7 cellular contexts compared by ENCODE assay signal in the genomic region with DNA sequence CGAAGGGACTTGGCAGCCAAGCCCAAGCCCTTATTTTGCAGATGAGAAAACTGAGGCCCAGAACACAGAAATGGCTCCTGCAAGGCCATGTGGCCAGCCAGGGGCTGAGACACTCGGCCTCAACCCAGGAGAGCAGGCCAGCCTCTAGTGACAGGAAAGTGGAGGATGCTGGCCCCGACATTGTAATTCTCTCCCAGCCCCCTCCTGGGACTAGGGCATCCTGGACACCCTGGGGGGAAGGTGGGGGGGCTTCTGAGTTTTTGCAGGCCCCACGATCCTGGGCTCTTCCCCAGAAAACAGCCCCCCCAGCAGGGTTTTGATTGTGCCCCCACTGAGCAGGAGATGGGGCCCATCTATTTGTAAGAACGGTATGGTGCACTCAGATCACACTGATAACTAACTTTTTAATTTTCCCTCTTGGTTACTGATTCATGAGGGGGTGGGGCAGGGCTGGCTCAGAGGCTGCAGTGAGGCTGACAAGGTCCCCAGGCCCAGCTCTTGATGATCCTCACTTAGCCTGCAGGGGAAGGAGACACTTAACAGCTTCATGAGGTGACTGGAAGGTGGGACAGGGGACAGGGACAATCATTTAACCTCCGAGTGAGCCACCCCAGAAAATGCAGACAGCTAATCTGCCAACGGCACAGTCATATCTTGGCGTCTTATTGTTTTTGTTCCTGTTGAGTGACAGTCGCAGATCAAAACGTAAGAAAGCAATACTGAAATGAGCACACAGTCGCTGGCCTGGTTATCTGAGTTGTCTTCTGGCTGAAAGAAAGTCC. TPM values are rescaled to one million over a fixed set of nuclear protein-coding genes. Genes with fewer than 3 reads are reported as not detected.
DNase-seq lines count a peak whose midpoint lies in the region; ATAC-seq and TF ChIP-seq lines count a peak whose summit lies in the region.

No MANE protein-coding gene starts in this region.

- peaks cover 91% of the 10 kb centered on the region for H3F3A ChIP-seq in MM.1S (ENCODE audit: insufficient read depth, low read length)

- H3K36me3 ChIP-seq in MM.1S (replicated peaks; ENCODE audit: insufficient read depth, low read length) (no peaks in the 10 kb centered on the region), breast epithelium (no peaks in the 10 kb centered on the region), trophoblast cell (ENCODE audit: control insufficient read depth in 1 of 2, insufficient read depth in 2 of 2, low read length in 2 of 2) (peaks cover 53 to 64% of the 10 kb centered on the region in 2 experiments)

- peak overlapping the region; percentile 51 for H3K4ac ChIP-seq in trophoblast cell (ENCODE audit: low read depth, low read length)

- TF ChIP-seq CTCF in MM.1S (IDR thresholded peaks at IDR 0.05; ENCODE audit: low read length) (no peak), breast epithelium (IDR thresholded peaks at IDR 0.05) (no peak)

- H2BK12ac ChIP-seq in trophoblast cell (ENCODE audit: low read length), result no peak overlapping the region

- WGBS in trophoblast cell (ENCODE audit: extremely low coverage, insufficient coverage, insufficient read length), result no CpG with 5 or more reads among the region's 11 CpGs

- no peaks in the 10 kb centered on the region for H3K9me3 ChIP-seq in MM.1S (replicated peaks; ENCODE audit: insufficient read depth, low read length)
- H3K9me3 ChIP-seq in breast epithelium, result no peaks in the 10 kb centered on the region
- H3K9me3 ChIP-seq in trophoblast cell (ENCODE audit: insufficient read depth, low read depth, low read length), result no peaks in the 10 kb centered on the region

- intact Hi-C loops in breast epithelium (cut with DNase I; ENCODE audit: low total_unique reads), result no loop called here

- H3K23ac ChIP-seq in trophoblast cell (ENCODE audit: low read length), result no peak overlapping the region

- H3K27me3 ChIP-seq in MM.1S (replicated peaks; ENCODE audit: insufficient read depth, low read length), result no peaks in the 10 kb centered on the region
- no peaks in the 10 kb centered on the region for H3K27me3 ChIP-seq in breast epithelium
- H3K27me3 ChIP-seq in trophoblast cell (ENCODE audit: insufficient read depth, low read length), result no peaks in the 10 kb centered on the region

- peaks cover 24% of the 10 kb centered on the region for H3K79me1 ChIP-seq in trophoblast cell (ENCODE audit: low read length)

- H3K79me2 ChIP-seq in MM.1S (ENCODE audit: low read length) (peaks cover 100% of the 10 kb centered on the region), trophoblast cell (ENCODE audit: control insufficient read depth, insufficient read depth, low read length, poor library complexity) (peaks cover 76% of the 10 kb centered on the region)

- no peak overlapping the region for H2AK5ac ChIP-seq in trophoblast cell (ENCODE audit: low read length)

- DNase-seq in MM.1S (peak; percentile 39), breast epithelium (ENCODE audit: low spot score in 2 of 2) (no peak), trophoblast cell (no peak), mesenteric fat pad (ENCODE audit: low spot score) (no peak), UCSD-AML1 (lab: John Stamatoyannopoulos, UW; ENCODE audit: unreplicated experiment) (no peak)

- H3K4me2 ChIP-seq in MM.1S (ENCODE audit: low read depth, low read length) (peak overlapping the region; percentile 99), trophoblast cell (ENCODE audit: low read length) (no peak overlapping the region)

- no peaks in the 10 kb centered on the region for H4K20me1 ChIP-seq in MM.1S (ENCODE audit: insufficient read depth, low read length)

- no peak overlapping the region for H4K8ac ChIP-seq in trophoblast cell (ENCODE audit: low read depth, low read length)

- peak; percentile 34 for ATAC-seq in GM19025 (IDR thresholded peaks at IDR 0.05; ENCODE audit: low read depth, unreplicated experiment)
- ATAC-seq in HG02678 (IDR thresholded peaks at IDR 0.05; ENCODE audit: unreplicated experiment), result no peak

- no peak for TF ChIP-seq POLR2A in breast epithelium (IDR thresholded peaks at IDR 0.05)

- H3K4me3 ChIP-seq in MM.1S (ENCODE audit: low read length) (peak overlapping the region; percentile 54), breast epithelium (no peak overlapping the region), trophoblast cell (ENCODE audit: low read depth, low read length) (no peak overlapping the region)

- no peak overlapping the region for H2BK5ac ChIP-seq in trophoblast cell (ENCODE audit: low read depth, low read length, poor library complexity)

- no peak overlapping the region for H4K12ac ChIP-seq in trophoblast cell (ENCODE audit: low read depth, low read length)

- H3K18ac ChIP-seq in trophoblast cell (ENCODE audit: low read length), result no peak overlapping the region

- no peak overlapping the region for H3K14ac ChIP-seq in trophoblast cell (ENCODE audit: low read length)

- peaks cover 89% of the 10 kb centered on the region for H3K4me1 ChIP-seq in MM.1S (ENCODE audit: low read length)
- H3K4me1 ChIP-seq in breast epithelium, result peaks cover 16 to 52% of the 10 kb centered on the region in 2 donors
- peaks cover 73 to 75% of the 10 kb centered on the region in 2 experiments for H3K4me1 ChIP-seq in trophoblast cell (ENCODE audit: control insufficient read depth in 1 of 2, insufficient read depth in 2 of 2, low read length in 2 of 2)

- no peak overlapping the region for H2AFZ ChIP-seq in MM.1S (ENCODE audit: low read length)
- H2AFZ ChIP-seq in trophoblast cell (ENCODE audit: insufficient read depth, low read length, poor library complexity), result no peak overlapping the region

- no peak overlapping the region for H4K91ac ChIP-seq in trophoblast cell (ENCODE audit: low read depth, low read length)

- H3K9ac ChIP-seq in MM.1S (ENCODE audit: low read length), result peak overlapping the region; percentile 76
- no peak overlapping the region for H3K9ac ChIP-seq in trophoblast cell (ENCODE audit: low read length)

- H3K9me2 ChIP-seq in MM.1S (replicated peaks; ENCODE audit: insufficient read depth, low read length), result no peaks in the 10 kb centered on the region

- H2BK120ac ChIP-seq in trophoblast cell (ENCODE audit: insufficient read depth, low read length, poor library complexity), result no peak overlapping the region

- H3K27ac ChIP-seq in MM.1S (ENCODE audit: low read length) (peak overlapping the region; percentile 97), breast epithelium (peak overlapping the region; percentile 88 to 89), trophoblast cell (ENCODE audit: low read depth, low read length) (peak overlapping the region; percentile 18)

RNA-seq across cellular contexts. Expression of a gene that starts 18.9 kb away (rescaled TPM):
- 10 to 100 TPM; 17.4 to 21.2 (median 20.6) TPM for total RNA-seq in breast epithelium
- polyA plus RNA-seq in trophoblast cell (2013), result 108 and 116 TPM in 2 replicates
- total RNA-seq in mesenteric fat pad, result 56.2 TPM

Comparison
In these comparisons a context has a peak if more than half of its experiments do, and no peak if none do; other contexts are left out.
1. H3K27ac ChIP-seq: peak in every context shown above with its lines; median percentile 97 in MM.1S; 88 in breast epithelium; 18 in trophoblast cell.